2 cellular contexts compared by ENCODE assay signal in the genomic region with DNA sequence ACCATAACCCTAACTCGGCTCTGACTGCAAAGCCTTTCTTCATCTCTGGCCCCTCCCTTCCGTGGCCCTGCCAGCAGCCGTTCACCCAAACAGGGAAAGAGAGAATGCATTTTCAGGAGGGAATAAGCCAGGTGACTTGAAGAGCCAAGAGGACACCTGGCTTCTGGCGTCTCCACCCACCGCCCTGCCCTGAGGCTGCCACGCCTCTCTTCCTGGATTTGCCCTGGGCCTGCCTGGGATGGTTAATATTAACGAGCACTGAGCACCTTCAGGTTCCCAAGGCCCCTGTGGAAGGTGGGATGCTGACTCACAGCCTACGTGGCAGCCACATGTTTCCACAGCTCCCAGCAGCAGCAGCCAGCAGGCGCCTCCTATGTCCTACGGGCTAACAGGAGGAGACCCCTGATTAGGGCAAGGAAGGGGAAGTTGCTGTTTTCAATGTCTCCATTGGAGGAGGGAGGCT.
A peak's percentile ranks its signal among the peaks of the same experiment; 100 is the strongest.
TF ChIP-seq lines count a peak whose summit lies in the region.

No MANE protein-coding gene starts in this region.

TF ChIP-seq in HCT116, 20 proteins besides CTCF, POLR2A, EP300 and RAD21 (continued from another document):
- TF ChIP-seq, protein P1, sequence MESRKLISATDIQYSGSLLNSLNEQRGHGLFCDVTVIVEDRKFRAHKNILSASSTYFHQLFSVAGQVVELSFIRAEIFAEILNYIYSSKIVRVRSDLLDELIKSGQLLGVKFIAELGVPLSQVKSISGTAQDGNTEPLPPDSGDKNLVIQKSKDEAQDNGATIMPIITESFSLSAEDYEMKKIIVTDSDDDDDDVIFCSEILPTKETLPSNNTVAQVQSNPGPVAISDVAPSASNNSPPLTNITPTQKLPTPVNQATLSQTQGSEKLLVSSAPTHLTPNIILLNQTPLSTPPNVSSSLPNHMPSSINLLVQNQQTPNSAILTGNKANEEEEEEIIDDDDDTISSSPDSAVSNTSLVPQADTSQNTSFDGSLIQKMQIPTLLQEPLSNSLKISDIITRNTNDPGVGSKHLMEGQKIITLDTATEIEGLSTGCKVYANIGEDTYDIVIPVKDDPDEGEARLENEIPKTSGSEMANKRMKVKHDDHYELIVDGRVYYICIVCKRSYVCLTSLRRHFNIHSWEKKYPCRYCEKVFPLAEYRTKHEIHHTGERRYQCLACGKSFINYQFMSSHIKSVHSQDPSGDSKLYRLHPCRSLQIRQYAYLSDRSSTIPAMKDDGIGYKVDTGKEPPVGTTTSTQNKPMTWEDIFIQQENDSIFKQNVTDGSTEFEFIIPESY (IDR thresholded peaks at IDR 0.05; ENCODE audit: extremely low read depth, insufficient replicate concordance, low read length) = peak; percentile 65
- TF ChIP-seq YY1 (IDR thresholded peaks at IDR 0.05; ENCODE audit: extremely low read depth, insufficient replicate concordance, low read depth, low read length) (no peak), EZH2phosphoT487 (IDR thresholded peaks at IDR 0.05; ENCODE audit: borderline replicate concordance) (no peak), CBX3 (IDR thresholded peaks at IDR 0.05; ENCODE audit: low read depth) (peak; percentile 93)
- TF ChIP-seq, protein P2, sequence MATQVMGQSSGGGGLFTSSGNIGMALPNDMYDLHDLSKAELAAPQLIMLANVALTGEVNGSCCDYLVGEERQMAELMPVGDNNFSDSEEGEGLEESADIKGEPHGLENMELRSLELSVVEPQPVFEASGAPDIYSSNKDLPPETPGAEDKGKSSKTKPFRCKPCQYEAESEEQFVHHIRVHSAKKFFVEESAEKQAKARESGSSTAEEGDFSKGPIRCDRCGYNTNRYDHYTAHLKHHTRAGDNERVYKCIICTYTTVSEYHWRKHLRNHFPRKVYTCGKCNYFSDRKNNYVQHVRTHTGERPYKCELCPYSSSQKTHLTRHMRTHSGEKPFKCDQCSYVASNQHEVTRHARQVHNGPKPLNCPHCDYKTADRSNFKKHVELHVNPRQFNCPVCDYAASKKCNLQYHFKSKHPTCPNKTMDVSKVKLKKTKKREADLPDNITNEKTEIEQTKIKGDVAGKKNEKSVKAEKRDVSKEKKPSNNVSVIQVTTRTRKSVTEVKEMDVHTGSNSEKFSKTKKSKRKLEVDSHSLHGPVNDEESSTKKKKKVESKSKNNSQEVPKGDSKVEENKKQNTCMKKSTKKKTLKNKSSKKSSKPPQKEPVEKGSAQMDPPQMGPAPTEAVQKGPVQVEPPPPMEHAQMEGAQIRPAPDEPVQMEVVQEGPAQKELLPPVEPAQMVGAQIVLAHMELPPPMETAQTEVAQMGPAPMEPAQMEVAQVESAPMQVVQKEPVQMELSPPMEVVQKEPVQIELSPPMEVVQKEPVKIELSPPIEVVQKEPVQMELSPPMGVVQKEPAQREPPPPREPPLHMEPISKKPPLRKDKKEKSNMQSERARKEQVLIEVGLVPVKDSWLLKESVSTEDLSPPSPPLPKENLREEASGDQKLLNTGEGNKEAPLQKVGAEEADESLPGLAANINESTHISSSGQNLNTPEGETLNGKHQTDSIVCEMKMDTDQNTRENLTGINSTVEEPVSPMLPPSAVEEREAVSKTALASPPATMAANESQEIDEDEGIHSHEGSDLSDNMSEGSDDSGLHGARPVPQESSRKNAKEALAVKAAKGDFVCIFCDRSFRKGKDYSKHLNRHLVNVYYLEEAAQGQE (IDR thresholded peaks at IDR 0.05; ENCODE audit: low read depth) = no peak

TF ChIP-seq in SK-N-SH treated with all-trans-retinoic acid at 6 μM for 48 hours, 23 proteins besides CTCF, POLR2A, EP300 and RAD21 (continued from another document):
- TF ChIP-seq, protein P3, sequence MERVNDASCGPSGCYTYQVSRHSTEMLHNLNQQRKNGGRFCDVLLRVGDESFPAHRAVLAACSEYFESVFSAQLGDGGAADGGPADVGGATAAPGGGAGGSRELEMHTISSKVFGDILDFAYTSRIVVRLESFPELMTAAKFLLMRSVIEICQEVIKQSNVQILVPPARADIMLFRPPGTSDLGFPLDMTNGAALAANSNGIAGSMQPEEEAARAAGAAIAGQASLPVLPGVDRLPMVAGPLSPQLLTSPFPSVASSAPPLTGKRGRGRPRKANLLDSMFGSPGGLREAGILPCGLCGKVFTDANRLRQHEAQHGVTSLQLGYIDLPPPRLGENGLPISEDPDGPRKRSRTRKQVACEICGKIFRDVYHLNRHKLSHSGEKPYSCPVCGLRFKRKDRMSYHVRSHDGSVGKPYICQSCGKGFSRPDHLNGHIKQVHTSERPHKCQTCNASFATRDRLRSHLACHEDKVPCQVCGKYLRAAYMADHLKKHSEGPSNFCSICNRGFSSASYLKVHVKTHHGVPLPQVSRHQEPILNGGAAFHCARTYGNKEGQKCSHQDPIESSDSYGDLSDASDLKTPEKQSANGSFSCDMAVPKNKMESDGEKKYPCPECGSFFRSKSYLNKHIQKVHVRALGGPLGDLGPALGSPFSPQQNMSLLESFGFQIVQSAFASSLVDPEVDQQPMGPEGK (CRISPR knock-in tag; IDR thresholded peaks at IDR 0.05; ENCODE audit: borderline replicate concordance) = no peak
- TF ChIP-seq, protein P4, sequence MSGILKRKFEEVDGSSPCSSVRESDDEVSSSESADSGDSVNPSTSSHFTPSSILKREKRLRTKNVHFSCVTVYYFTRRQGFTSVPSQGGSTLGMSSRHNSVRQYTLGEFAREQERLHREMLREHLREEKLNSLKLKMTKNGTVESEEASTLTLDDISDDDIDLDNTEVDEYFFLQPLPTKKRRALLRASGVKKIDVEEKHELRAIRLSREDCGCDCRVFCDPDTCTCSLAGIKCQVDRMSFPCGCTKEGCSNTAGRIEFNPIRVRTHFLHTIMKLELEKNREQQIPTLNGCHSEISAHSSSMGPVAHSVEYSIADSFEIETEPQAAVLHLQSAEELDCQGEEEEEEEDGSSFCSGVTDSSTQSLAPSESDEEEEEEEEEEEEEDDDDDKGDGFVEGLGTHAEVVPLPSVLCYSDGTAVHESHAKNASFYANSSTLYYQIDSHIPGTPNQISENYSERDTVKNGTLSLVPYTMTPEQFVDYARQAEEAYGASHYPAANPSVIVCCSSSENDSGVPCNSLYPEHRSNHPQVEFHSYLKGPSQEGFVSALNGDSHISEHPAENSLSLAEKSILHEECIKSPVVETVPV (CRISPR knock-in tag; IDR thresholded peaks at IDR 0.05) = no peak
- TF ChIP-seq, protein P5, sequence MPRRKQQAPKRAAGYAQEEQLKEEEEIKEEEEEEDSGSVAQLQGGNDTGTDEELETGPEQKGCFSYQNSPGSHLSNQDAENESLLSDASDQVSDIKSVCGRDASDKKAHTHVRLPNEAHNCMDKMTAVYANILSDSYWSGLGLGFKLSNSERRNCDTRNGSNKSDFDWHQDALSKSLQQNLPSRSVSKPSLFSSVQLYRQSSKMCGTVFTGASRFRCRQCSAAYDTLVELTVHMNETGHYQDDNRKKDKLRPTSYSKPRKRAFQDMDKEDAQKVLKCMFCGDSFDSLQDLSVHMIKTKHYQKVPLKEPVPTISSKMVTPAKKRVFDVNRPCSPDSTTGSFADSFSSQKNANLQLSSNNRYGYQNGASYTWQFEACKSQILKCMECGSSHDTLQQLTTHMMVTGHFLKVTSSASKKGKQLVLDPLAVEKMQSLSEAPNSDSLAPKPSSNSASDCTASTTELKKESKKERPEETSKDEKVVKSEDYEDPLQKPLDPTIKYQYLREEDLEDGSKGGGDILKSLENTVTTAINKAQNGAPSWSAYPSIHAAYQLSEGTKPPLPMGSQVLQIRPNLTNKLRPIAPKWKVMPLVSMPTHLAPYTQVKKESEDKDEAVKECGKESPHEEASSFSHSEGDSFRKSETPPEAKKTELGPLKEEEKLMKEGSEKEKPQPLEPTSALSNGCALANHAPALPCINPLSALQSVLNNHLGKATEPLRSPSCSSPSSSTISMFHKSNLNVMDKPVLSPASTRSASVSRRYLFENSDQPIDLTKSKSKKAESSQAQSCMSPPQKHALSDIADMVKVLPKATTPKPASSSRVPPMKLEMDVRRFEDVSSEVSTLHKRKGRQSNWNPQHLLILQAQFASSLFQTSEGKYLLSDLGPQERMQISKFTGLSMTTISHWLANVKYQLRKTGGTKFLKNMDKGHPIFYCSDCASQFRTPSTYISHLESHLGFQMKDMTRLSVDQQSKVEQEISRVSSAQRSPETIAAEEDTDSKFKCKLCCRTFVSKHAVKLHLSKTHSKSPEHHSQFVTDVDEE (CRISPR knock-in tag; IDR thresholded peaks at IDR 0.05) = no peak
- TF ChIP-seq CSDC2 (CRISPR knock-in tag; IDR thresholded peaks at IDR 0.05) = no peak
- no peak for TF ChIP-seq ZNF565 (CRISPR knock-in tag; conservative IDR thresholded peaks at IDR 0.05; ENCODE audit: low read depth)
- no peak for TF ChIP-seq ZNF70 (CRISPR knock-in tag; IDR thresholded peaks at IDR 0.05)
- TF ChIP-seq ZC3H10 (CRISPR knock-in tag; IDR thresholded peaks at IDR 0.05) = no peak
- no peak for TF ChIP-seq ISL1 (CRISPR knock-in tag; IDR thresholded peaks at IDR 0.05)
- no peak for TF ChIP-seq ZNF8 (CRISPR knock-in tag; IDR thresholded peaks at IDR 0.05)
- no peak for TF ChIP-seq TCF4 (CRISPR knock-in tag; IDR thresholded peaks at IDR 0.05; ENCODE audit: borderline replicate concordance)
